8 cellular contexts compared by ENCODE assay signal in the genomic region with DNA sequence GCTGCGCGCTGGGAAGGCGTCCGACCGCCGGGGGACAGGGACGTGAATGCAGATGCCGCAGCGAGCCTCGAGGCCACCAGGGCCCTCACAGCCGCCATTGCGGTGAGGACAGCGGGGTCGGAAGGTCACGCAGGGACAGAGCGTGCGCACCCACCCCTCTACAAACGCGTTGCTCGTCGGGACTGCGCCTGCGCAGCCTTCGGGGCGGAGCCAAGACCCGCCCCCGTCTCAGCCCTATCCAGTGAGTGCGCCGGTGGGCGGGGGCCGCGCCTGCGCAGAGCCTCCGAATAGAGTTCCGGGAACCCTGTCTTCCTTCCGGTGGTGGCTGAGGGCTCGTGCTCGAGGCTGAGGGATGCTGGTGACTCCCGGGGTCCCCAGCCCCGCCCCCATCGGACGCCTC.
DNase-seq lines count a peak whose midpoint lies in the region; ATAC-seq and TF ChIP-seq lines count a peak whose summit lies in the region.
"Not testable (repeated sequence)": the region's sequence is repeated elsewhere in the genome, so short reads cannot be mapped to it uniquely, and the experiment has no call there.

No MANE protein-coding gene starts in this region.

- not testable (repeated sequence) for H3K27me3 Mint-ChIP-seq in activated naive CD4-positive, alpha-beta T cell treated with anti-CD3 and anti-CD28 coated beads, Interleukin-2, amount 10 ng/mL, durations not matched to agents 7 days and 5 days; naive B cell

- not testable (repeated sequence) for H3K9me3 ChIP-seq in BLaER1

- not testable (repeated sequence) for H3K36me3 ChIP-seq in BLaER1

- not testable (repeated sequence) for H3K27ac Mint-ChIP-seq in activated naive CD4-positive, alpha-beta T cell treated with anti-CD3 and anti-CD28 coated beads, Interleukin-2, amount 10 ng/mL, durations not matched to agents 7 days and 5 days
- H3K27ac Mint-ChIP-seq in naive B cell: peak overlapping the region in 1 of 6 donors; percentile 38

- H3K9me3 Mint-ChIP-seq in activated naive CD4-positive, alpha-beta T cell treated with anti-CD3 and anti-CD28 coated beads, Interleukin-2, amount 10 ng/mL, durations not matched to agents 7 days and 5 days; naive B cell: not testable (repeated sequence)

- not testable (repeated sequence) for H3K36me3 Mint-ChIP-seq in activated naive CD4-positive, alpha-beta T cell treated with anti-CD3 and anti-CD28 coated beads, Interleukin-2, amount 10 ng/mL, durations not matched to agents 7 days and 5 days; naive B cell

- H3K27me3 ChIP-seq in BLaER1: not testable (repeated sequence)

- not testable (repeated sequence) for TF ChIP-seq CTCF in foreskin fibroblast (IDR thresholded peaks at IDR 0.05; ENCODE audit: low read depth, low read length)

- DNase-seq in SW480 (ENCODE audit: low spot score): peak; percentile 77
- DNase-seq in activated naive CD4-positive, alpha-beta T cell treated with anti-CD3 and anti-CD28 coated beads, Interleukin-2, amount 10 ng/mL, durations not matched to agents 7 days and 5 days: peak; percentile 97
- peak; percentile 67 to 91 for DNase-seq in foreskin fibroblast
- DNase-seq in naive B cell: peak; percentile 99
- peak; percentile 96 to 97 for DNase-seq in stimulated activated CD4-positive, alpha-beta T cell treated with anti-CD3 and anti-CD28 coated beads, Interleukin-4, amount 100 ng/mL, for 48 hours (ENCODE audit: low read depth in 2 of 2)

- not testable (repeated sequence) for H3K4me1 Mint-ChIP-seq in activated naive CD4-positive, alpha-beta T cell treated with anti-CD3 and anti-CD28 coated beads, Interleukin-2, amount 10 ng/mL, durations not matched to agents 7 days and 5 days; naive B cell

- peak; percentile 78 for ATAC-seq in GM21367 (IDR thresholded peaks at IDR 0.05; ENCODE audit: unreplicated experiment)
- peak; percentile 95 for ATAC-seq in HG03354 (IDR thresholded peaks at IDR 0.05; ENCODE audit: poor library complexity, severe bottlenecking, unreplicated experiment)
- peak; percentile 88 to 89 for ATAC-seq in naive B cell (ENCODE audit: low read depth in 2 of 2)

- peak overlapping the region; percentile 71 for H3K27ac ChIP-seq in BLaER1

- H3K4me3 ChIP-seq in BLaER1 (peak overlapping the region; percentile 64), foreskin fibroblast (ENCODE audit: low read depth in 1 of 2, low read length in 2 of 2) (peak overlapping the region; percentile 41 to 54)

- not testable (repeated sequence) for H4K20me1 ChIP-seq in BLaER1

- H3K4me3 Mint-ChIP-seq in activated naive CD4-positive, alpha-beta T cell treated with anti-CD3 and anti-CD28 coated beads, Interleukin-2, amount 10 ng/mL, durations not matched to agents 7 days and 5 days: peak overlapping the region; percentile 57
- peak overlapping the region in 5 of 8 donors; percentile 5 to 78 (median 71) for H3K4me3 Mint-ChIP-seq in naive B cell

- H3K4me1 ChIP-seq in BLaER1: not testable (repeated sequence)

- H3K4me2 ChIP-seq in BLaER1: peak overlapping the region; percentile 48; the same call in 1 of the 2 replicates

- 0 out of 2 replicates have a peak overlapping the region, but pooled peaks have one; percentile 53 for H3K9ac ChIP-seq in BLaER1

- CTCF ChIA-PET in activated naive CD4-positive, alpha-beta T cell treated with anti-CD3 and anti-CD28 coated beads, Interleukin-2, amount 10 ng/mL, durations not matched to agents 7 days and 5 days (lab: Charles Lee): not testable (repeated sequence)

Comparison
In these comparisons a context has a peak if more than half of its experiments do, and no peak if none do; other contexts are left out.
1. Peak in every context shown above with its lines: DNase-seq, ATAC-seq, H3K4me3 ChIP-seq and H3K27ac ChIP-seq.